10 cellular contexts compared by ENCODE assay signal in genomic region chr2:27191107-27191829, GRCh38. TPM values are rescaled to one million over a fixed set of nuclear protein-coding genes. Genes with fewer than 3 reads are reported as not detected.
DNase-seq lines count a peak whose midpoint lies in the region; ATAC-seq and TF ChIP-seq lines count a peak whose summit lies in the region.
"Had no signal": no experiment of that assay in that cellular context is flagged by ENCODE, and none has a peak within 500 bp of the region (broad histone marks: within the 10 kb centered on the region; RNA-seq: fewer than 3 reads in every experiment).

No MANE protein-coding gene starts in this region.

- no peak overlapping the region for H3K18ac ChIP-seq in H9 (ENCODE audit: insufficient read length, low read depth, low read length)

- POLR2A ChIA-PET in CD8-positive, alpha-beta T cell (lab: Charles Lee), result no interaction called here
- POLR2A ChIA-PET in activated CD8-positive, alpha-beta T cell treated with anti-CD3 and anti-CD28 coated beads, Interleukin-2, amount 10 ng/mL, durations not matched to agents 7 days and 5 days (lab: Charles Lee), result no interaction called here

- WGBS in H9 (ENCODE audit: extremely low coverage, insufficient read length, low lambda C conversion rate), result no CpG with 5 or more reads among the region's 8 CpGs

- H3K36me3 ChIP-seq in CD8-positive, alpha-beta T cell (ENCODE audit: insufficient read depth, low read length), result no peaks in the 10 kb centered on the region
- H3K36me3 ChIP-seq in parathyroid adenoma (ENCODE audit: control insufficient read depth, insufficient read depth, low read length), result no peaks in the 10 kb centered on the region

- H3K79me1 ChIP-seq in H9 (ENCODE audit: insufficient read depth, low read depth, low read length, poor library complexity, severe bottlenecking), result no peaks in the 10 kb centered on the region

- H3K27ac ChIP-seq in CD8-positive, alpha-beta T cell (ENCODE audit: low read depth, low read length), result no peak overlapping the region
- H3K27ac ChIP-seq in H9 (ENCODE audit: insufficient read length, low read depth, low read length), result no peak overlapping the region
- no peak overlapping the region for H3K27ac ChIP-seq in parathyroid adenoma

- H3K4ac ChIP-seq in H9 (ENCODE audit: low read depth, low read length), result no peak overlapping the region

- DNase-seq in CD8-positive, alpha-beta T cell, result peak in 4 of 7 experiments; percentile 19 to 51 (median 46)
- DNase-seq in H9 (peak; percentile 53), NCI-H69 (lab: John Stamatoyannopoulos, UW) (peak; percentile 48), foreskin melanocyte (peak; percentile 51), NCI-H2029 treated with DMSO at 0.1 percent for 48 hours (lab: John Stamatoyannopoulos, UW) (no peak)
- peak; percentile 69 for DNase-seq in activated CD8-positive, alpha-beta T cell treated with anti-CD3 and anti-CD28 coated beads, Interleukin-2, amount 10 ng/mL, durations not matched to agents 7 days and 5 days

- peaks cover 9% of the 10 kb centered on the region for H3K27me3 Mint-ChIP-seq in CD8-positive, alpha-beta T cell (ENCODE audit: low read depth)
- H3K27me3 Mint-ChIP-seq in H9 (ENCODE audit: low read depth), result no peaks in the 10 kb centered on the region; the same call in 1 of the 2 replicates
- peaks cover 11% of the 10 kb centered on the region for H3K27me3 Mint-ChIP-seq in activated CD8-positive, alpha-beta T cell treated with anti-CD3 and anti-CD28 coated beads, Interleukin-2, amount 10 ng/mL, durations not matched to agents 7 days and 5 days (ENCODE audit: low read depth)

- H4K20me1 ChIP-seq in H9 (ENCODE audit: control insufficient read depth, insufficient read depth, insufficient read length), result no peaks in the 10 kb centered on the region

- no peak overlapping the region for H3K23ac ChIP-seq in H9 (ENCODE audit: insufficient read length, low read depth, low read length)

- no peak overlapping the region for H3K4me3 Mint-ChIP-seq in CD8-positive, alpha-beta T cell
- H3K4me3 Mint-ChIP-seq in H9, result no peak overlapping the region
- H3K4me3 Mint-ChIP-seq in activated CD8-positive, alpha-beta T cell treated with anti-CD3 and anti-CD28 coated beads, Interleukin-2, amount 10 ng/mL, durations not matched to agents 7 days and 5 days, result no peak overlapping the region
- H3K4me3 Mint-ChIP-seq: IgD-negative memory B cell had no signal

- no peak overlapping the region for H4K5ac ChIP-seq in H9 (ENCODE audit: insufficient read length, low read depth, low read length)

- no peak overlapping the region for H3K27ac Mint-ChIP-seq in CD8-positive, alpha-beta T cell
- no peak overlapping the region for H3K27ac Mint-ChIP-seq in H9
- H3K27ac Mint-ChIP-seq in activated CD8-positive, alpha-beta T cell treated with anti-CD3 and anti-CD28 coated beads, Interleukin-2, amount 10 ng/mL, durations not matched to agents 7 days and 5 days, result no peak overlapping the region
- H3K27ac Mint-ChIP-seq: IgD-negative memory B cell had no signal

- ATAC-seq in CD8-positive, alpha-beta T cell, result peak; percentile 92
- peak; percentile 96 for ATAC-seq in activated CD8-positive, alpha-beta T cell treated with anti-CD3 and anti-CD28 coated beads, Interleukin-2, amount 10 ng/mL, durations not matched to agents 7 days and 5 days
- ATAC-seq in HG03025 (IDR thresholded peaks at IDR 0.05; ENCODE audit: low FRiP score, unreplicated experiment), result no peak

- H2BK12ac ChIP-seq in H9 (ENCODE audit: insufficient read length, low read depth, low read length), result no peak overlapping the region

- H2BK5ac ChIP-seq in H9 (ENCODE audit: insufficient read length, low read length), result no peak overlapping the region

- no peak overlapping the region for H4K8ac ChIP-seq in H9 (replicated peaks; ENCODE audit: insufficient read length, low read depth, low read length)

- no peaks in the 10 kb centered on the region for H3K27me3 ChIP-seq in CD8-positive, alpha-beta T cell (ENCODE audit: insufficient read depth, low read length)
- H3K27me3 ChIP-seq in H9 (ENCODE audit: insufficient read depth, low read length) (no peaks in the 10 kb centered on the region), parathyroid adenoma (ENCODE audit: control insufficient read depth, insufficient read depth, low read length) (no peaks in the 10 kb centered on the region)

- H2AFZ ChIP-seq in H9 (ENCODE audit: low read length) (no peak overlapping the region), parathyroid adenoma (peak overlapping the region; percentile 17)

- H3K9ac ChIP-seq in H9 (ENCODE audit: extremely low read depth, insufficient read length, low read length) (no peak overlapping the region), parathyroid adenoma (no peak overlapping the region)

- no peak overlapping the region for H3T11ph ChIP-seq in H9 (ENCODE audit: low read length)

- CTCF ChIA-PET in CD8-positive, alpha-beta T cell (lab: Charles Lee), result interaction anchor here (0.9 to 3.0 kb wide), 13 partner anchors 20 to 234 kb away, joined by 3 to 34 read pairs (median 4); no protein-coding TSS in a partner anchor
- CTCF ChIA-PET in activated CD8-positive, alpha-beta T cell treated with anti-CD3 and anti-CD28 coated beads, Interleukin-2, amount 10 ng/mL, durations not matched to agents 7 days and 5 days (lab: Charles Lee), result interaction anchor here (0.7 to 2.4 kb wide), 18 partner anchors 16 to 232 kb away, joined by 3 to 18 read pairs (median 6); partner anchors contain the start of genes AGBL5, KHK and PREB

- intact Hi-C loops in CD8-positive, alpha-beta T cell (cut with DNase I, micrococcal nuclease), result loop anchor here (1.0 to 2.0 kb wide), 4 partner anchors 92 to 344 kb away; no protein-coding TSS in a partner anchor

- H3K4me1 Mint-ChIP-seq in CD8-positive, alpha-beta T cell (ENCODE audit: low read depth), result no peaks in the 10 kb centered on the region
- H3K4me1 Mint-ChIP-seq in H9, result no peaks in the 10 kb centered on the region
- H3K4me1 Mint-ChIP-seq in activated CD8-positive, alpha-beta T cell treated with anti-CD3 and anti-CD28 coated beads, Interleukin-2, amount 10 ng/mL, durations not matched to agents 7 days and 5 days (ENCODE audit: low read depth), result peaks cover 4% of the 10 kb centered on the region

- H2BK20ac ChIP-seq in H9 (ENCODE audit: low read depth, low read length, poor library complexity, severe bottlenecking), result no peak overlapping the region

- peak; percentile 42 for TF ChIP-seq CTCF in CD8-positive, alpha-beta T cell (IDR thresholded peaks at IDR 0.05)
- peak; percentile 78 for TF ChIP-seq CTCF in H9 (conservative IDR thresholded peaks at IDR 0.05)
- peak; percentile 63 for TF ChIP-seq CTCF in parathyroid adenoma (IDR thresholded peaks at IDR 0.05)

- H2BK15ac ChIP-seq in H9 (ENCODE audit: low read depth, low read length), result no peak overlapping the region

- H3K36me3 Mint-ChIP-seq in CD8-positive, alpha-beta T cell, result no peaks in the 10 kb centered on the region
- H3K36me3 Mint-ChIP-seq in H9 (ENCODE audit: insufficient read depth in 1 of 3, low read depth in 3 of 3), result no peaks in the 10 kb centered on the region
- H3K36me3 Mint-ChIP-seq in activated CD8-positive, alpha-beta T cell treated with anti-CD3 and anti-CD28 coated beads, Interleukin-2, amount 10 ng/mL, durations not matched to agents 7 days and 5 days (ENCODE audit: low read depth), result no peaks in the 10 kb centered on the region
- H3K36me3 Mint-ChIP-seq: IgD-negative memory B cell had no signal

- no peak overlapping the region for H3K4me3 ChIP-seq in CD8-positive, alpha-beta T cell (ENCODE audit: low read depth, low read length)
- no peak overlapping the region for H3K4me3 ChIP-seq in parathyroid adenoma (ENCODE audit: low read depth, low read length)

- no peaks in the 10 kb centered on the region for H3K9me3 Mint-ChIP-seq in CD8-positive, alpha-beta T cell
- no peaks in the 10 kb centered on the region; a peak in 1 of 5 replicates for H3K9me3 Mint-ChIP-seq in H9
- no peaks in the 10 kb centered on the region for H3K9me3 Mint-ChIP-seq in activated CD8-positive, alpha-beta T cell treated with anti-CD3 and anti-CD28 coated beads, Interleukin-2, amount 10 ng/mL, durations not matched to agents 7 days and 5 days (ENCODE audit: insufficient read depth)

- H3K4me1 ChIP-seq in CD8-positive, alpha-beta T cell (ENCODE audit: insufficient read depth, low read length), result no peaks in the 10 kb centered on the region
- H3K4me1 ChIP-seq in H9 (ENCODE audit: insufficient read depth, low read length) (no peaks in the 10 kb centered on the region), parathyroid adenoma (no peaks in the 10 kb centered on the region)

- no peaks in the 10 kb centered on the region for H3K23me2 ChIP-seq in H9 (ENCODE audit: insufficient read length, low read depth, low read length, poor library complexity, severe bottlenecking)

- H2BK120ac ChIP-seq in H9 (ENCODE audit: low read depth, low read length, poor library complexity, severe bottlenecking), result no peak overlapping the region

- H4K91ac ChIP-seq in H9 (ENCODE audit: insufficient read length, low read depth, low read length), result no peak overlapping the region

- H3K4me2 ChIP-seq in H9 (ENCODE audit: insufficient read depth, insufficient read length, low read length) (no peak overlapping the region), parathyroid adenoma (ENCODE audit: low read length) (no peak overlapping the region)

- no peak overlapping the region for H3K56ac ChIP-seq in H9 (ENCODE audit: insufficient read length, low read depth, low read length)

- H3K14ac ChIP-seq in H9 (ENCODE audit: insufficient read depth, low read length), result no peak overlapping the region

- H3K79me2 ChIP-seq in H9 (ENCODE audit: insufficient read depth, low read length) (no peaks in the 10 kb centered on the region), parathyroid adenoma (no peaks in the 10 kb centered on the region)

- no peak overlapping the region for H2AK5ac ChIP-seq in H9 (ENCODE audit: insufficient read length, low read length)

- no peaks in the 10 kb centered on the region for H3K9me3 ChIP-seq in CD8-positive, alpha-beta T cell (ENCODE audit: low read length)
- H3K9me3 ChIP-seq in H9 (ENCODE audit: control insufficient read depth, low read depth, low read length) (no peaks in the 10 kb centered on the region), parathyroid adenoma (ENCODE audit: control insufficient read depth, low read length) (no peaks in the 10 kb centered on the region)

RNA-seq across cellular contexts. Expression of gene ATRAID, which starts 20.6 kb away (rescaled TPM):
- total RNA-seq in CD8-positive, alpha-beta T cell, result 10 to 100 TPM; 70.0 to 71.7 TPM
- 106 and 108 TPM in 2 replicates for total RNA-seq in H9 (2021)
- total RNA-seq in activated CD8-positive, alpha-beta T cell treated with anti-CD3 and anti-CD28 coated beads, Interleukin-2, amount 10 ng/mL, durations not matched to agents 7 days and 5 days, result 10 to 100 TPM; 60.2 to 64.7 TPM

RNA-seq across cellular contexts. Expression of gene SLC5A6, which starts 20.8 kb away (rescaled TPM):
- total RNA-seq in CD8-positive, alpha-beta T cell, result 100 to 1,000 TPM; 410 to 431 TPM
- total RNA-seq in H9 (2021), result 112 and 122 TPM in 2 replicates
- total RNA-seq in activated CD8-positive, alpha-beta T cell treated with anti-CD3 and anti-CD28 coated beads, Interleukin-2, amount 10 ng/mL, durations not matched to agents 7 days and 5 days, result 10 to 100 TPM; 41.5 to 47.4 TPM

RNA-seq across cellular contexts. Expression of gene CAD, which starts 25.9 kb away (rescaled TPM):
- 10 to 100 TPM; 24.7 to 31.4 TPM for total RNA-seq in CD8-positive, alpha-beta T cell
- 117 and 130 TPM in 2 replicates for total RNA-seq in H9 (2021)
- 10 to 100 TPM; 83.7 to 85.1 TPM for total RNA-seq in activated CD8-positive, alpha-beta T cell treated with anti-CD3 and anti-CD28 coated beads, Interleukin-2, amount 10 ng/mL, durations not matched to agents 7 days and 5 days

RNA-seq across cellular contexts. Expression of gene TCF23, which starts 42.5 kb away (rescaled TPM):
- not detected for total RNA-seq in CD8-positive, alpha-beta T cell
- total RNA-seq in H9 (2021), result not detected in 2 replicates
- not detected for total RNA-seq in activated CD8-positive, alpha-beta T cell treated with anti-CD3 and anti-CD28 coated beads, Interleukin-2, amount 10 ng/mL, durations not matched to agents 7 days and 5 days
- total RNA-seq: mononuclear cell had no signal

RNA-seq across cellular contexts. Expression of gene PRR30, which starts 52.1 kb away (rescaled TPM):
- total RNA-seq in CD8-positive, alpha-beta T cell, result not detected
- not detected in 2 replicates for total RNA-seq in H9 (2021)
- total RNA-seq in activated CD8-positive, alpha-beta T cell treated with anti-CD3 and anti-CD28 coated beads, Interleukin-2, amount 10 ng/mL, durations not matched to agents 7 days and 5 days, result not detected
- total RNA-seq: mononuclear cell had no signal
